In the genomic region with DNA sequence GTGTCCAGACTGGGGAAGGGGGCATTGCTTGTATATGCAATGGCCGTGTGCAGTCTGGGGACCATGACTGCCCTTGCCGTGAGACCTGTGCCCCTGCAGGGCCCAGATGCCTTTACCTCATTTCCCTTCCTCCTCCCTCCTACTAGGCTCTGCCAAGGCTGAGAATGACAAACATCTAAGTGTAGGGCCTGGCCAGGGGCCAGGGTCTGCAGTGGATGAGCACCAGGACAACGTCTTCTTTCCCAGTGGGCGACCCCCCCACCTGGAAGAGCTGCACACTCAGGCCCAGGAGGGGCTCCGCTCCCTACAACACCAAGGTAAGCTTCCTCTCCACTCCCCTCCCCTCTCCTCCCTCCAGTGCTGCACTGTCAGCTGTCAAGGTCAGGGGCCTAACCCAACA, we compare ENCODE assay signal across 13 cellular contexts. TPM values are rescaled to one million over a fixed set of nuclear protein-coding genes. Genes with fewer than 3 reads are reported as not detected.
A peak's percentile ranks its signal among the peaks of the same experiment; 100 is the strongest.
DNase-seq lines count a peak whose midpoint lies in the region; ATAC-seq and TF ChIP-seq lines count a peak whose summit lies in the region.
"Had no signal": no experiment of that assay in that cellular context is flagged by ENCODE, and none has a peak within 500 bp of the region (broad histone marks: within the 10 kb centered on the region; RNA-seq: fewer than 3 reads in every experiment).

No MANE protein-coding gene starts in this region.

- peaks cover 46% of the 10 kb centered on the region for H3K4me1 Mint-ChIP-seq in type B pancreatic cell (ENCODE audit: unreplicated experiment)
- H3K4me1 Mint-ChIP-seq in T-cell, result no peaks in the 10 kb centered on the region

- H3K27me3 Mint-ChIP-seq in type B pancreatic cell (no peaks in the 10 kb centered on the region), T-cell (no peaks in the 10 kb centered on the region)
- H3K27me3 Mint-ChIP-seq: activated naive CD4-positive, alpha-beta T cell treated with anti-CD3 and anti-CD28 coated beads, Interleukin-2, amount 50 U/mL, for 24 hours had no signal

- H3K4me3 Mint-ChIP-seq in type B pancreatic cell (peak overlapping the region; percentile 66), T-cell (no peak overlapping the region)
- H3K4me3 Mint-ChIP-seq: activated naive CD4-positive, alpha-beta T cell treated with anti-CD3 and anti-CD28 coated beads, Interleukin-2, amount 50 U/mL, for 24 hours had no signal

- H3K9me3 ChIP-seq in muscle layer of colon (ENCODE audit: low read length), result no peaks in the 10 kb centered on the region

- no peak overlapping the region for H3K4me3 ChIP-seq in muscle layer of colon (ENCODE audit: low read depth in 1 of 2, low read length in 2 of 2)
- H3K4me3 ChIP-seq: K562 had no signal

- ATAC-seq in left ventricle myocardium superior (peak; percentile 25), Right ventricle myocardium inferior (no peak), T-cell (replicated peaks in 1 of 4) (no peak)
- ATAC-seq: K562 had no signal

- H3K27ac Mint-ChIP-seq in type B pancreatic cell (peak overlapping the region; percentile 54), T-cell (no peak overlapping the region)
- H3K27ac Mint-ChIP-seq: activated naive CD4-positive, alpha-beta T cell treated with anti-CD3 and anti-CD28 coated beads, Interleukin-2, amount 50 U/mL, for 24 hours had no signal

- DNase-seq in left ventricle myocardium superior, result peak; percentile 34
- DNase-seq in Right ventricle myocardium inferior (ENCODE audit: missing footprints), result no peak
- DNase-seq in dermis blood vessel endothelial cell, result peak; percentile 64
- no peak for DNase-seq in type B pancreatic cell (ENCODE audit: extremely low spot score, unreplicated experiment)
- DNase-seq in SIG-M5 treated with dmso at 0.1 percent for 504 hours (lab: John Stamatoyannopoulos, UW; ENCODE audit: unreplicated experiment), result no peak
- no peak for DNase-seq in T-cell
- no peak for DNase-seq in NCI-H1436 (lab: John Stamatoyannopoulos, UW)
- DNase-seq: central memory CD4-positive, alpha-beta T cell; GF-D8; NCI-H524 had no signal

- H3K27ac ChIP-seq in muscle layer of colon (ENCODE audit: low read depth, low read length), result peak overlapping the region; percentile 29

- POLR2A ChIA-PET in T-cell (lab: Charles Lee), result no interaction called here

- peaks cover 17% of the 10 kb centered on the region for H3K36me3 Mint-ChIP-seq in type B pancreatic cell
- H3K36me3 Mint-ChIP-seq in T-cell, result no peaks in the 10 kb centered on the region
- H3K36me3 Mint-ChIP-seq: activated naive CD4-positive, alpha-beta T cell treated with anti-CD3 and anti-CD28 coated beads, Interleukin-2, amount 50 U/mL, for 24 hours had no signal

- intact Hi-C loops in left ventricle myocardium superior (cut with micrococcal nuclease) (no loop called here), Right ventricle myocardium inferior (cut with DNase I) (no loop called here)

- no peak for TF ChIP-seq CTCF in type B pancreatic cell (conservative IDR thresholded peaks at IDR 0.05)

- H3K9me3 Mint-ChIP-seq in type B pancreatic cell, result no peaks in the 10 kb centered on the region
- H3K9me3 Mint-ChIP-seq in T-cell, result no peaks in the 10 kb centered on the region
- H3K9me3 Mint-ChIP-seq: activated naive CD4-positive, alpha-beta T cell treated with anti-CD3 and anti-CD28 coated beads, Interleukin-2, amount 50 U/mL, for 24 hours had no signal

- H3K4me1 ChIP-seq in muscle layer of colon (ENCODE audit: insufficient read depth, low read length), result peaks cover 33% of the 10 kb centered on the region

- no peaks in the 10 kb centered on the region for H3K36me3 ChIP-seq in muscle layer of colon (ENCODE audit: insufficient read depth, low read length)

- H3K27me3 ChIP-seq in muscle layer of colon (ENCODE audit: control insufficient read depth in 1 of 2, insufficient read depth in 2 of 2, low read length in 2 of 2), result no peaks in the 10 kb centered on the region

- CTCF ChIA-PET in T-cell (lab: Charles Lee), result no interaction called here

- no peak overlapping the region for H3K9ac ChIP-seq in muscle layer of colon (ENCODE audit: low read length)

RNA-seq across cellular contexts. Expression of gene YARS1, which starts 49.5 kb away (rescaled TPM):
- 32.3 TPM for total RNA-seq in left ventricle myocardium superior
- total RNA-seq in Right ventricle myocardium inferior, result 29.8 TPM
- total RNA-seq in dermis blood vessel endothelial cell, result 63.6 and 84.0 TPM in 2 replicates
- 83.7 and 103 TPM in 2 replicates for total RNA-seq in type B pancreatic cell (ENCODE audit: low replicate concordance)
- 100 to 1,000 TPM in 3 of 5 donors, 10 to 100 TPM in 2; 88.9 to 197 (median 172) TPM for total RNA-seq in T-cell

RNA-seq across cellular contexts. Expression of gene S100PBP, which starts 49.8 kb away (rescaled TPM):
- 15.7 TPM for total RNA-seq in left ventricle myocardium superior
- 11.7 TPM for total RNA-seq in Right ventricle myocardium inferior
- 33.7 and 50.0 TPM in 2 replicates for total RNA-seq in dermis blood vessel endothelial cell
- total RNA-seq in type B pancreatic cell (ENCODE audit: low replicate concordance), result 27.0 and 53.8 TPM in 2 replicates
- 10 to 100 TPM; 46.6 to 77.6 (median 63.6) TPM for total RNA-seq in T-cell

Comparison
In these comparisons a context has a peak if more than half of its experiments do, and no peak if none do; other contexts are left out.
1. DNase-seq: peak in left ventricle myocardium superior (single experiment) and dermis blood vessel endothelial cell (single experiment); none in Right ventricle myocardium inferior (single experiment), type B pancreatic cell (single experiment), SIG-M5 treated with dmso at 0.1 percent for 504 hours (single experiment), T-cell (0 of 34) and NCI-H1436 (single experiment).